ENCODE assay signal across 8 cellular contexts in the genomic region with DNA sequence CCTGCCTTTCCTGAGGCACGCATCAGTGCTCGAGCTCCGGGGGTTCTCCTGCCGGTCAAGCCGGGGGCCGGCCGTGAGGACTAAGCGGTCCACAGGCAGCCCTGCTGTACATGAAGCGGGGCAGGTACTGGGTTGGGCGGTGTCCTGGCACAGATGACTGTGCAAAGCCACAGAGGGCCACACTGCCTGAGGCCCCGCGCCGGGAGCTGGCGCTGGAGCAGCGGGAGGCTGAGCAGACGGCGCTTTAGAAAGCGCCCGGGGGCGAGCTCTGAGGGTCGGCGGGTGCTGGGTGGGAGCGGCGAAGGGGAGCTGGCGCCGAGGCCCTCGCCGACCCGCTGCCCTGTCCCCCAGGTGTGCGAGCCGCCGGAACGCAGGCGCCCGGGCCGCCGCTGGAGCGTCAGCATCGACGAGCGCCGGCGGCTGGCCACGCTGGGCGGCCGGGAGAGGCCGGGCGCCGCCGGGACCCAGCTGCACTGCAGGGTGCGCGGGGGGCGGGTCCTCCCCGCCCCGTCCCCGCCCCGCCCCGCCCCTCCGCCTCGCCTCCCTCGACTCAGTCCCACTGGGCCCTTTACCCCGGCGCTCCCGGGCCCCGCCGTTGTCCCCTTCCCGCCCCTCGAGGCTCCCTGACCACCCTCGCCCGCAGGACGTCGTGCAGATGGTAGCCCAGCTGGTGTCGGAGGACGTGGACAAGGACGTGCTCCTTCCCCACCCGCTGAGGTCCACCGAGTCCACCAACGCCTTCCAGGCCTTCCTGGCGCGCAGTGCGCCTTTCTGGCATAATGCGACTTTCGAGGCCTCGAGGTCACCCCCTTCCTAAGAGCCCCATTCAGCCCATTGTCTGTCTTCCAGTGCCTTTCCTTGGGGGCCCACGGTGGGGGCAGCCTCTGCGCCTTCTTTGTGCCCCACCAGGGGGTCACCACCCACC.
DNase-seq lines count a peak whose midpoint lies in the region; ATAC-seq, FAIRE-seq and TF ChIP-seq lines count a peak whose summit lies in the region.

No MANE protein-coding gene starts in this region.

- peak overlapping the region in 4 of 7 experiments; percentile 14 to 37 (median 23) for H3K4me3 ChIP-seq in skin epidermis

- no peak for TF ChIP-seq CTCF in D721Med (IDR thresholded peaks at IDR 0.05; ENCODE audit: insufficient read depth, missing control alignments)

- peaks cover 13% of the 10 kb centered on the region for H3K4me1 Mint-ChIP-seq in activated naive CD8-positive, alpha-beta T cell treated with anti-CD3 and anti-CD28 coated beads, Interleukin-2, amount 50 U/mL, for 24 hours

- H3K4me3 Mint-ChIP-seq in activated naive CD8-positive, alpha-beta T cell treated with anti-CD3 and anti-CD28 coated beads, Interleukin-2, amount 50 U/mL, for 24 hours: no peak overlapping the region

- peak overlapping the region in 1 of 21 experiments; percentile 23 for H3K27ac ChIP-seq in skin epidermis

- H3K27me3 Mint-ChIP-seq in activated naive CD8-positive, alpha-beta T cell treated with anti-CD3 and anti-CD28 coated beads, Interleukin-2, amount 50 U/mL, for 24 hours: peaks cover 18% of the 10 kb centered on the region

- ATAC-seq in activated naive CD8-positive, alpha-beta T cell treated with anti-CD3 and anti-CD28 coated beads, Interleukin-2, amount 50 U/mL, for 24 hours: peak; percentile 48
- no peak for ATAC-seq in GM21825 (IDR thresholded peaks at IDR 0.05; ENCODE audit: unreplicated experiment)

- FAIRE-seq in D721Med (lab: Jason Lieb, UNC): no peak

- DNase-seq in D721Med (ENCODE audit: insufficient read length, low spot score): peak; percentile 97
- peak; percentile 22 for DNase-seq in LoVo (ENCODE audit: low spot score)
- DNase-seq in activated naive CD8-positive, alpha-beta T cell treated with anti-CD3 and anti-CD28 coated beads, Interleukin-2, amount 50 U/mL, for 24 hours: peak; percentile 28
- DNase-seq in hepatic stellate cell (ENCODE audit: low spot score): peak; percentile 92
- no peak for DNase-seq in superior temporal gyrus (ENCODE audit: extremely low spot score)
- DNase-seq in NCI-H510A (lab: John Stamatoyannopoulos, UW): no peak

- peaks cover 3% of the 10 kb centered on the region for H3K9me3 Mint-ChIP-seq in activated naive CD8-positive, alpha-beta T cell treated with anti-CD3 and anti-CD28 coated beads, Interleukin-2, amount 50 U/mL, for 24 hours

- H3K36me3 Mint-ChIP-seq in activated naive CD8-positive, alpha-beta T cell treated with anti-CD3 and anti-CD28 coated beads, Interleukin-2, amount 50 U/mL, for 24 hours (ENCODE audit: low read depth): no peaks in the 10 kb centered on the region

- H3K27ac Mint-ChIP-seq in activated naive CD8-positive, alpha-beta T cell treated with anti-CD3 and anti-CD28 coated beads, Interleukin-2, amount 50 U/mL, for 24 hours: no peak overlapping the region

Comparison
In these comparisons a context has a peak if more than half of its experiments do, and no peak if none do; other contexts are left out.
1. DNase-seq: peak in D721Med (single experiment), LoVo (single experiment), activated naive CD8-positive, alpha-beta T cell treated with anti-CD3 and anti-CD28 coated beads, Interleukin-2, amount 50 U/mL, for 24 hours (single experiment) and hepatic stellate cell (single experiment); none in superior temporal gyrus (single experiment) and NCI-H510A (single experiment).